ENCODE assay signal across 1 cellular context in the genomic region with DNA sequence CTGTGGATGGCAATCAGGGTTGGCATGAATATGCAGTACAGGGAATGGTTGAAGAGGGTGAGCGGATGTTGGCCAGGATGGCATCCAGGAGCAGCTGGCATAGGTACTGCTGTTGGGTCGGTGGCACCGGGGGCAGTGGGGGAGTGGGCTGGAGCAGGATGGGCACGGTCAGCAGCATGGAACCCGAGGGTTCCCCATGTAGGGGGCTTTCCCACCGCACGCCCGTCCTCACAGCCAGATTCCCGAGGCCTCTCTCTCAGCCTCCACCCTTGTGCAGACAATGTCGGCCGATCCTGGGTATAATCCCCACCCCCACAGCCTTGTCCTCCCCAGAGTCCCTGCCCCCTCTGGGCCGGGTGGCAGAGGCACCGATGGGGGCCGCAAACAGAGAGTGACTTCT. TPM values are rescaled to one million over a fixed set of nuclear protein-coding genes. Genes with fewer than 3 reads are reported as not detected.
"Had no signal": no experiment of that assay in that cellular context is flagged by ENCODE, and none has a peak within 500 bp of the region (broad histone marks: within the 10 kb centered on the region; RNA-seq: fewer than 3 reads in every experiment).

No MANE protein-coding gene starts in this region.

RNA-seq across cellular contexts. Expression of a gene that starts 9.2 kb away (rescaled TPM):
- total RNA-seq: SJCRH30 had no signal
